ENCODE assay signal across 9 cellular contexts in genomic region chr11:60265373-60266214, GRCh38. TPM values are rescaled to one million over a fixed set of nuclear protein-coding genes. Genes with fewer than 3 reads are reported as not detected.
DNase-seq lines count a peak whose midpoint lies in the region; ATAC-seq, FAIRE-seq and TF ChIP-seq lines count a peak whose summit lies in the region.
"Had no signal": no experiment of that assay in that cellular context is flagged by ENCODE, and none has a peak within 500 bp of the region (broad histone marks: within the 10 kb centered on the region; RNA-seq: fewer than 3 reads in every experiment).

No MANE protein-coding gene starts in this region.

- H3K14ac ChIP-seq in neuronal stem cell (ENCODE audit: low read length): no peak overlapping the region

- H3K36me3 ChIP-seq in neuronal stem cell (replicated peaks in 1 of 2; ENCODE audit: control insufficient read depth in 2 of 2, insufficient read depth in 2 of 2, low read length in 2 of 2): no peaks in the 10 kb centered on the region

- no peak overlapping the region for H2BK12ac ChIP-seq in neuronal stem cell (ENCODE audit: low read length)

- H4K91ac ChIP-seq in neuronal stem cell (ENCODE audit: low read depth, low read length, poor library complexity): no peak overlapping the region

- H2BK5ac ChIP-seq in neuronal stem cell (ENCODE audit: low read length): no peak overlapping the region

- no peak overlapping the region for H3K4me2 ChIP-seq in neuronal stem cell (ENCODE audit: insufficient read depth, low read length, poor library complexity, severe bottlenecking)

- peak; percentile 34 for FAIRE-seq in RCC 7860 (lab: Jason Lieb, UNC)

- no peaks in the 10 kb centered on the region for H3K79me1 ChIP-seq in neuronal stem cell (ENCODE audit: low read depth, low read length)

- H2AFZ ChIP-seq in neuronal stem cell (ENCODE audit: low read length): no peak overlapping the region

- H3K18ac ChIP-seq in neuronal stem cell (ENCODE audit: low read length): no peak overlapping the region

- no peak overlapping the region for H3K27ac ChIP-seq in neuronal stem cell (replicated peaks; ENCODE audit: low read length)

- no peak overlapping the region for H3K27ac Mint-ChIP-seq in activated T-cell treated with anti-CD3 and anti-CD28 coated beads, Interleukin-2, amount 50 U/mL, for 72 hours

- no peak overlapping the region for H3K9ac ChIP-seq in neuronal stem cell (ENCODE audit: low read depth, low read length, poor library complexity)

- peak; percentile 70 for TF ChIP-seq CTCF in epithelial cell of proximal tubule (conservative IDR thresholded peaks at IDR 0.05; ENCODE audit: low read depth, low read length)

- H3K23ac ChIP-seq in neuronal stem cell (ENCODE audit: low read depth, low read length, poor library complexity): no peak overlapping the region

- H3K36me3 Mint-ChIP-seq in activated T-cell treated with anti-CD3 and anti-CD28 coated beads, Interleukin-2, amount 50 U/mL, for 72 hours (ENCODE audit: insufficient read depth in 2 of 2): peaks cover 0 to 4% of the 10 kb centered on the region in 2 donors

- H2AK5ac ChIP-seq in neuronal stem cell (ENCODE audit: low read depth, low read length): no peak overlapping the region

- H3K4me3 ChIP-seq in epithelial cell of proximal tubule (ENCODE audit: low read depth, low read length) (no peak overlapping the region), neuronal stem cell (ENCODE audit: low read length in 2 of 2) (no peak overlapping the region)

- H2BK120ac ChIP-seq in neuronal stem cell (ENCODE audit: low read depth, low read length): no peak overlapping the region

- peak; percentile 9 to 42 for DNase-seq in activated T-cell treated with anti-CD3 and anti-CD28 coated beads, Interleukin-2, amount 50 U/mL, for 72 hours
- DNase-seq in activated T-cell treated with anti-CD3 and anti-CD28 coated beads, Interleukin-2, amount 50 U/mL, for 48 hours: no peak
- peak; percentile 39 for DNase-seq in RCC 7860 (ENCODE audit: low spot score)
- DNase-seq in epithelial cell of proximal tubule (ENCODE audit: low read depth): peak; percentile 20
- DNase-seq in neuronal stem cell (ENCODE audit: low spot score): peak; percentile 54

- peak; percentile 39 to 45 for ATAC-seq in activated T-cell treated with anti-CD3 and anti-CD28 coated beads, Interleukin-2, amount 50 U/mL, for 72 hours (replicated peaks in 1 of 2)
- ATAC-seq in HG03159 (IDR thresholded peaks at IDR 0.05; ENCODE audit: unreplicated experiment) (peak; percentile 64), GM18498 (IDR thresholded peaks at IDR 0.05; ENCODE audit: unreplicated experiment) (no peak), HG02571 (IDR thresholded peaks at IDR 0.05; ENCODE audit: unreplicated experiment) (no peak)

- no peaks in the 10 kb centered on the region for H3K4me1 Mint-ChIP-seq in activated T-cell treated with anti-CD3 and anti-CD28 coated beads, Interleukin-2, amount 50 U/mL, for 72 hours (ENCODE audit: low read depth)
- H3K4me1 Mint-ChIP-seq: central memory CD8-positive, alpha-beta T cell had no signal

- no peak overlapping the region for H2BK15ac ChIP-seq in neuronal stem cell (ENCODE audit: low read length)

- peaks cover 0 to 6% of the 10 kb centered on the region in 2 donors for H3K4me1 ChIP-seq in neuronal stem cell (ENCODE audit: control insufficient read depth in 2 of 2, insufficient read depth in 1 of 2, low read depth in 1 of 2, low read length in 2 of 2)

- no peak overlapping the region for H3K4ac ChIP-seq in neuronal stem cell (ENCODE audit: low read length)

- H3K27me3 Mint-ChIP-seq in activated T-cell treated with anti-CD3 and anti-CD28 coated beads, Interleukin-2, amount 50 U/mL, for 72 hours (ENCODE audit: low read depth): peaks cover 29% of the 10 kb centered on the region

- no CpG with 5 or more reads among the region's 4 CpGs for WGBS in neuronal stem cell (ENCODE audit: extremely low coverage in 2 of 2, insufficient read length in 2 of 2, insufficient replicate concordance in 1 of 2), 2 donors

- no peaks in the 10 kb centered on the region for H3K27me3 ChIP-seq in neuronal stem cell (ENCODE audit: control insufficient read depth in 3 of 3, insufficient read depth in 3 of 3, low read depth in 1 of 3, low read length in 3 of 3)

- peaks cover 0 to 7% of the 10 kb centered on the region in 2 donors for H3K9me3 ChIP-seq in neuronal stem cell (replicated peaks in 1 of 2; ENCODE audit: control insufficient read depth in 2 of 2, insufficient read depth in 1 of 2, low read depth in 1 of 2, low read length in 2 of 2)

- H4K8ac ChIP-seq in neuronal stem cell (ENCODE audit: low read depth, low read length): no peak overlapping the region

- no peak overlapping the region for H3K4me3 Mint-ChIP-seq in activated T-cell treated with anti-CD3 and anti-CD28 coated beads, Interleukin-2, amount 50 U/mL, for 72 hours
- H3K4me3 Mint-ChIP-seq: central memory CD8-positive, alpha-beta T cell had no signal

- H3K9me3 Mint-ChIP-seq in activated T-cell treated with anti-CD3 and anti-CD28 coated beads, Interleukin-2, amount 50 U/mL, for 72 hours: peaks cover 1 to 4% of the 10 kb centered on the region in 2 donors
- H3K9me3 Mint-ChIP-seq: central memory CD8-positive, alpha-beta T cell had no signal

RNA-seq across cellular contexts. Expression of gene MS4A4A, which starts 14.9 kb away (rescaled TPM):
- not detected for total RNA-seq in activated T-cell treated with anti-CD3 and anti-CD28 coated beads, Interleukin-2, amount 50 U/mL, for 72 hours
- not detected in 2 replicates for total RNA-seq in epithelial cell of proximal tubule
- polyA plus RNA-seq in neuronal stem cell (2013, experiment 1 of 2): not detected
- not detected for polyA plus RNA-seq in neuronal stem cell (2013, experiment 2 of 2)

RNA-seq across cellular contexts. Expression of gene MS4A4E, which starts 22.7 kb away (rescaled TPM):
- not detected for total RNA-seq in activated T-cell treated with anti-CD3 and anti-CD28 coated beads, Interleukin-2, amount 50 U/mL, for 72 hours
- total RNA-seq in epithelial cell of proximal tubule: not detected in 2 replicates
- not detected for polyA plus RNA-seq in neuronal stem cell (2013, experiment 1 of 2)
- not detected for polyA plus RNA-seq in neuronal stem cell (2013, experiment 2 of 2)

Comparison
In these comparisons a context has a peak if more than half of its experiments do, and no peak if none do; other contexts are left out.
1. DNase-seq: peak in activated T-cell treated with anti-CD3 and anti-CD28 coated beads, Interleukin-2, amount 50 U/mL, for 72 hours (2 of 2), RCC 7860 (single experiment), epithelial cell of proximal tubule (single experiment) and neuronal stem cell (single experiment); none in activated T-cell treated with anti-CD3 and anti-CD28 coated beads, Interleukin-2, amount 50 U/mL, for 48 hours (0 of 2).
2. ATAC-seq: peak in activated T-cell treated with anti-CD3 and anti-CD28 coated beads, Interleukin-2, amount 50 U/mL, for 72 hours (2 of 2) and HG03159 (single experiment); none in GM18498 (single experiment) and HG02571 (single experiment).